ENCODE assay signal across 24 cellular contexts in genomic region chr2:110875384-110875725, GRCh38.
A peak's percentile ranks its signal among the peaks of the same experiment; 100 is the strongest.
DNase-seq lines count a peak whose midpoint lies in the region; ATAC-seq, FAIRE-seq and TF ChIP-seq lines count a peak whose summit lies in the region.
"Had no signal": no experiment of that assay in that cellular context is flagged by ENCODE, and none has a peak within 500 bp of the region (broad histone marks: within the 10 kb centered on the region; RNA-seq: fewer than 3 reads in every experiment).

No MANE protein-coding gene starts in this region.

- no peak overlapping the region for H3K4me3 ChIP-seq in DND-41 (ENCODE audit: low read depth in 1 of 2, low read length in 2 of 2)
- H3K4me3 ChIP-seq in GM12878: no peak overlapping the region
- H3K4me3 ChIP-seq in neural progenitor cell: no peak overlapping the region
- H3K4me3 ChIP-seq: HAP-1, Peyer's patch had no signal

- H3F3A ChIP-seq in neural progenitor cell (ENCODE audit: low read depth): no peaks in the 10 kb centered on the region

- no TSS peak for BruUV-seq in GM12878 (replicated peaks; lab: Mats Ljungman, UMichigan)

- H4K20me1 ChIP-seq in DND-41 (ENCODE audit: insufficient read depth, low read length) (no peaks in the 10 kb centered on the region), GM12878 (ENCODE audit: control insufficient read depth, insufficient read depth) (no peaks in the 10 kb centered on the region), neural progenitor cell (ENCODE audit: low read depth) (no peaks in the 10 kb centered on the region)

- 0 out of 2 replicates have a peak overlapping the region, but pooled peaks have one; percentile 27 for H3K27ac ChIP-seq in DND-41 (ENCODE audit: low read length)
- no peak overlapping the region for H3K27ac ChIP-seq in GM12878 (ENCODE audit: control insufficient read depth, insufficient read depth)
- H3K27ac ChIP-seq in neural progenitor cell: no peak overlapping the region
- H3K27ac ChIP-seq: Peyer's patch had no signal

- DNase-seq in DND-41 (no peak), GM12878 (ENCODE audit: low read depth, low spot score) (no peak), neural progenitor cell (ENCODE audit: low spot score) (no peak), HUDEP-2 (lab: John Stamatoyannopoulos, UW; ENCODE audit: unreplicated experiment in 76 of 76) (no peak), natural killer cell (no peak)
- no peak for DNase-seq in activated naive CD4-positive, alpha-beta T cell treated with anti-CD3 and anti-CD28 coated beads, Interleukin-2, amount 50 U/mL, for 72 hours (ENCODE audit: low spot score in 2 of 2)
- no peak for DNase-seq in effector CD4-positive, alpha-beta T cell
- DNase-seq: C1 segment of cervical spinal cord; CD8-positive, alpha-beta T cell; MM.1S; NCI-H1092; NCI-H1436; NCI-H187 treated with DMSO at 0.1 percent for 48 hours; NCI-H2227 treated with DMSO at 0.1 percent for 48 hours; NCI-H510A treated with DMSO at 0.1 percent for 48 hours; NCI-H748 treated with DMSO at 0.1 percent for 48 hours; NK-92 treated with Interleukin-12 subunit alpha and Interleukin-12 subunit beta, amount 100 ng/mL, for 24 hours; T-cell had no signal

- TF ChIP-seq CTCF in DND-41 (IDR thresholded peaks at IDR 0.05; ENCODE audit: borderline replicate concordance, extremely low read depth, low read length, poor library complexity, severe bottlenecking) (no peak), GM12878 (IDR thresholded peaks at IDR 0.05 in 2 of 3, conservative IDR thresholded peaks at IDR 0.05 in 1 of 3; ENCODE audit: control insufficient read depth in 2 of 3, extremely low read depth in 1 of 3, insufficient read depth in 1 of 3, low read depth in 3 of 3, low read length in 3 of 3) (no peak), neural progenitor cell (IDR thresholded peaks at IDR 0.05) (no peak), natural killer cell (IDR thresholded peaks at IDR 0.05) (no peak)

- SMC1A ChIA-PET in GM12878 (lab: Charles Lee; ENCODE audit: uncharacterized antibody, unreplicated experiment): interaction anchor here (0.9 to 3.0 kb wide), 7 partner anchors 10 to 181 kb away, joined by 3 to 9 read pairs (median 4); no protein-coding TSS in a partner anchor

- H3K4me3 Mint-ChIP-seq in neural progenitor cell: no peak overlapping the region
- no peak overlapping the region for H3K4me3 Mint-ChIP-seq in natural killer cell
- H3K4me3 Mint-ChIP-seq: CD8-positive, alpha-beta T cell; T-cell had no signal

- H3K79me2 ChIP-seq in DND-41 (ENCODE audit: insufficient read depth, low read length) (no peaks in the 10 kb centered on the region), GM12878 (ENCODE audit: control insufficient read depth, insufficient read depth, low read length) (no peaks in the 10 kb centered on the region), neural progenitor cell (ENCODE audit: low read depth) (no peaks in the 10 kb centered on the region)

- in situ Hi-C loops in GM12878 (cut with MboI): no loop called here

- CTCF ChIA-PET in GM12878 (lab: Yijun Ruan, JAX): interaction anchor here (0.6 to 3.3 kb wide), 4 partner anchors 13 to 345 kb away, joined by 3 to 11 read pairs (median 7); no protein-coding TSS in a partner anchor

- FAIRE-seq in GM12878 (lab: Jason Lieb, UNC): no peak
- FAIRE-seq: G401.6, GM19239 had no signal

- no peak for TF ChIP-seq POLR2A in GM12878 (IDR thresholded peaks at IDR 0.05; ENCODE audit: low read depth, low read length)

- no peak overlapping the region for H3K27ac Mint-ChIP-seq in neural progenitor cell
- no peak overlapping the region for H3K27ac Mint-ChIP-seq in activated naive CD4-positive, alpha-beta T cell treated with anti-CD3 and anti-CD28 coated beads, Interleukin-2, amount 50 U/mL, for 72 hours
- H3K27ac Mint-ChIP-seq in natural killer cell: no peak overlapping the region
- H3K27ac Mint-ChIP-seq: CD8-positive, alpha-beta T cell; T-cell had no signal

- ATAC-seq in DND-41 (ENCODE audit: insufficient read depth, low read depth): no peak
- peak; percentile 36 for ATAC-seq in GM21381 (IDR thresholded peaks at IDR 0.05; ENCODE audit: unreplicated experiment)
- no peak for ATAC-seq in GM12878
- ATAC-seq in activated naive CD4-positive, alpha-beta T cell treated with anti-CD3 and anti-CD28 coated beads, Interleukin-2, amount 50 U/mL, for 72 hours: no peak
- ATAC-seq in natural killer cell: no peak
- ATAC-seq: CD8-positive, alpha-beta T cell; SK-N-SH treated with all-trans-retinoic acid at 6 μM for 48 hours; T-cell had no signal

- H3K9me3 Mint-ChIP-seq in neural progenitor cell (peaks cover 8% of the 10 kb centered on the region), natural killer cell (peaks cover 0 to 2% of the 10 kb centered on the region in 2 donors)
- H3K9me3 Mint-ChIP-seq in activated naive CD4-positive, alpha-beta T cell treated with anti-CD3 and anti-CD28 coated beads, Interleukin-2, amount 50 U/mL, for 72 hours: peaks cover 6 to 12% of the 10 kb centered on the region in 2 donors

- H3K4me1 Mint-ChIP-seq in neural progenitor cell: peaks cover 29% of the 10 kb centered on the region
- H3K4me1 Mint-ChIP-seq in natural killer cell: peaks cover 8 to 13% of the 10 kb centered on the region in 2 donors

- RAD21 ChIA-PET in GM12878 (lab: Charles Lee; ENCODE audit: unreplicated experiment): interaction anchor here (1.3 kb wide), 1 partner anchor 10 kb away, joined by 3 read pairs; no protein-coding TSS in a partner anchor

- 22% methylated on average over 6 of the region's 6 CpGs for WGBS in GM12878 (ENCODE audit: insufficient coverage, insufficient replicate concordance, low lambda C conversion rate, missing lambda C conversion rate)

- intact Hi-C loops in GM12878 (cut with micrococcal nuclease; ENCODE audit: unreplicated experiment): loop anchor here (5.0 kb wide), 1 partner anchor 242 kb away; no protein-coding TSS in a partner anchor
- intact Hi-C loops in natural killer cell (cut with micrococcal nuclease): no loop called here

- H3K27me3 Mint-ChIP-seq in neural progenitor cell (ENCODE audit: insufficient read depth, low read depth) (peaks cover 9% of the 10 kb centered on the region), natural killer cell (ENCODE audit: low read depth in 2 of 2) (peaks cover 8 to 19% of the 10 kb centered on the region in 2 donors)

- no peaks in the 10 kb centered on the region for H3K9me3 ChIP-seq in DND-41 (ENCODE audit: insufficient read depth, low read length, severe bottlenecking)
- peaks cover 9% of the 10 kb centered on the region for H3K9me3 ChIP-seq in GM12878 (replicated peaks; ENCODE audit: control insufficient read depth, insufficient read depth, low read length)
- no peaks in the 10 kb centered on the region for H3K9me3 ChIP-seq in neural progenitor cell (ENCODE audit: low read depth)
- H3K9me3 ChIP-seq: Peyer's patch had no signal

- no peak overlapping the region for H2AFZ ChIP-seq in DND-41 (ENCODE audit: low read depth, low read length)
- no peak overlapping the region for H2AFZ ChIP-seq in GM12878 (ENCODE audit: control insufficient read depth, low read depth, low read length)
- peak overlapping the region; percentile 37 for H2AFZ ChIP-seq in neural progenitor cell (replicated peaks)

- TF ChIP-seq RAD21 in GM12878 (IDR thresholded peaks at IDR 0.05; ENCODE audit: insufficient read depth, low read depth, low read length): no peak

- POLR2A ChIA-PET in GM12878 (lab: Charles Lee): interaction anchor here (0.5 to 1.1 kb wide), 3 partner anchors 23 to 156 kb away, joined by 3 to 4 read pairs (median 3); no protein-coding TSS in a partner anchor

- H3K9ac ChIP-seq in DND-41 (ENCODE audit: low read depth, low read length) (no peak overlapping the region), GM12878 (ENCODE audit: control insufficient read depth, insufficient read depth, low read length) (no peak overlapping the region), neural progenitor cell (no peak overlapping the region)

- H3K4me1 ChIP-seq in DND-41 (ENCODE audit: insufficient read depth, low read length) (peaks cover 39% of the 10 kb centered on the region), GM12878 (ENCODE audit: control insufficient read depth, insufficient read depth, low read length) (peaks cover 46% of the 10 kb centered on the region), neural progenitor cell (peaks cover 8% of the 10 kb centered on the region)
- H3K4me1 ChIP-seq: HAP-1, Peyer's patch had no signal

- TF ChIP-seq EP300 in GM12878 (IDR thresholded peaks at IDR 0.05; ENCODE audit: borderline replicate concordance in 1 of 2, control insufficient read depth in 1 of 2, low read depth in 2 of 2, low read length in 2 of 2): no peak

- H3K27me3 ChIP-seq in DND-41 (ENCODE audit: insufficient read depth, low read length, poor library complexity) (no peaks in the 10 kb centered on the region), GM12878 (replicated peaks in 1 of 2; ENCODE audit: control insufficient read depth in 2 of 2, insufficient read depth in 2 of 2, low read length in 1 of 2) (no peaks in the 10 kb centered on the region), neural progenitor cell (no peaks in the 10 kb centered on the region)
- H3K27me3 ChIP-seq: Peyer's patch had no signal

- H3K36me3 Mint-ChIP-seq in neural progenitor cell (no peaks in the 10 kb centered on the region), natural killer cell (no peaks in the 10 kb centered on the region)
- peaks cover 14 to 18% of the 10 kb centered on the region in 2 donors for H3K36me3 Mint-ChIP-seq in activated naive CD4-positive, alpha-beta T cell treated with anti-CD3 and anti-CD28 coated beads, Interleukin-2, amount 50 U/mL, for 72 hours
- H3K36me3 Mint-ChIP-seq: CD8-positive, alpha-beta T cell; T-cell had no signal

- no peaks in the 10 kb centered on the region for H3K36me3 ChIP-seq in DND-41 (ENCODE audit: insufficient read depth, low read length)
- no peaks in the 10 kb centered on the region for H3K36me3 ChIP-seq in GM12878 (ENCODE audit: control insufficient read depth in 2 of 2, insufficient read depth in 2 of 2, low read length in 1 of 2)
- no peaks in the 10 kb centered on the region for H3K36me3 ChIP-seq in neural progenitor cell
- H3K36me3 ChIP-seq: HAP-1, Peyer's patch had no signal

- H3K4me2 ChIP-seq in DND-41 (ENCODE audit: insufficient read depth, low read length): no peak overlapping the region
- H3K4me2 ChIP-seq in GM12878 (ENCODE audit: control insufficient read depth, insufficient read depth): no peak overlapping the region
- no peak overlapping the region for H3K4me2 ChIP-seq in neural progenitor cell

TF ChIP-seq in GM12878, 131 proteins besides CTCF, POLR2A, EP300 and RAD21 (continues in another document):
- TF ChIP-seq IKZF2 (IDR thresholded peaks at IDR 0.05) (peak in 1 of 2 experiments; percentile 25; a peak in 1 of 4 replicates), PAX5 (IDR thresholded peaks at IDR 0.05; ENCODE audit: borderline replicate concordance, low read depth, low read length) (0 out of 2 replicates have a peak, but pooled peaks have one; percentile 6), HDAC2 (IDR thresholded peaks at IDR 0.05) (no peak), BRCA1 (IDR thresholded peaks at IDR 0.05; ENCODE audit: low read depth, low read length) (no peak), RFX5 (IDR thresholded peaks at IDR 0.05; ENCODE audit: low read depth, low read length) (no peak), NR2F1 (conservative IDR thresholded peaks at IDR 0.05) (0 out of 2 replicates have a peak, but pooled peaks have one; percentile 10), SREBF2 (IDR thresholded peaks at IDR 0.05; ENCODE audit: low read length) (no peak), POU2F2 (IDR thresholded peaks at IDR 0.05; ENCODE audit: borderline replicate concordance, low read depth, low read length) (no peak), TCF7 (IDR thresholded peaks at IDR 0.05; ENCODE audit: borderline replicate concordance) (no peak)
